In the genomic region with DNA sequence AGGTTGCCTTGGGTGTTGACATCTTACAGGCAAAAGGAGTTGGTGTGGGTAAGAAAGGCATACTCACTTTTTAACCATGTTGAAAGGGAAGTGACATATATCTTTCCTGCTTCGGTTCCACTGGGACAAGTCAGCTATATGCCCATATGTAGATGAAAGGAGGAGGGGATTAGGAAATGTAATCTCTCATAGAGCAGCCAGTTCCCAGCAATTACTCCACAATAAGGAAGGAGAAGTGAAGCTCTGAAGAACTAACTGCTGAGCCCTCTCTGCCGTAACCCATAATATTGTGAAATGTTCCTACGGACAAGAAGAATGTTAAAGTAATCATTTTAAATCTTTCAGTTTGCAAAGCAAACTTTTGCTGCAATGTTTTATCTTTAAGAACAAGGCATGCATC, we compare ENCODE assay signal across 16 cellular contexts.
A peak's percentile ranks its signal among the peaks of the same experiment; 100 is the strongest.
DNase-seq lines count a peak whose midpoint lies in the region; ATAC-seq and TF ChIP-seq lines count a peak whose summit lies in the region.
"Had no signal": no experiment of that assay in that cellular context is flagged by ENCODE, and none has a peak within 500 bp of the region (broad histone marks: within the 10 kb centered on the region; RNA-seq: fewer than 3 reads in every experiment).

No MANE protein-coding gene starts in this region.

- H4K91ac ChIP-seq in IMR-90 (ENCODE audit: insufficient read depth, low read depth, low read length): peak overlapping the region; percentile 43; the same call in 1 of the 2 replicates

- no TSS peak for BruUV-seq in IMR-90 (replicated peaks; lab: Mats Ljungman, UMichigan)

- H3K56ac ChIP-seq in IMR-90 (ENCODE audit: extremely low read depth, insufficient read depth, low read length): no peak overlapping the region

- H3K36me3 ChIP-seq in IMR-90 (ENCODE audit: control insufficient read depth, insufficient read depth, low read length) (no peaks in the 10 kb centered on the region), spleen (no peaks in the 10 kb centered on the region)

- no peaks in the 10 kb centered on the region for H4K20me1 ChIP-seq in IMR-90 (ENCODE audit: insufficient read depth, low read length)

- H3K4ac ChIP-seq in IMR-90 (ENCODE audit: low read depth, low read length): peak overlapping the region; percentile 83; the same call in 1 of the 2 replicates

- H4K8ac ChIP-seq in IMR-90 (ENCODE audit: low read depth in 2 of 2, low read length in 2 of 2): peak overlapping the region; percentile 9 to 50; a peak in 1 of 4 replicates

- H3K9me3 ChIP-seq in IMR-90 (ENCODE audit: control insufficient read depth, insufficient read depth, low read length) (no peaks in the 10 kb centered on the region), right cardiac atrium (ENCODE audit: control insufficient read depth, low read length) (no peaks in the 10 kb centered on the region), spleen (peaks cover 0 to 3% (median 0%) of the 10 kb centered on the region in 8 donors)

- H3K9ac ChIP-seq in IMR-90 (ENCODE audit: low read depth, low read length): no peak overlapping the region; the same call in 1 of the 2 replicates

- peak overlapping the region; percentile 54; the same call in 1 of the 2 replicates for H3K27ac ChIP-seq in IMR-90 (ENCODE audit: insufficient read depth, low read length)
- H3K27ac ChIP-seq in right cardiac atrium (ENCODE audit: low read length): no peak overlapping the region
- peak overlapping the region in 5 of 8 donors; percentile 36 to 75 (median 66) for H3K27ac ChIP-seq in spleen

- H3K27me3 ChIP-seq in IMR-90 (ENCODE audit: control insufficient read depth, insufficient read depth, low read length) (no peaks in the 10 kb centered on the region), right cardiac atrium (ENCODE audit: control insufficient read depth, insufficient read depth) (no peaks in the 10 kb centered on the region), spleen (replicated peaks in 1 of 7) (no peaks in the 10 kb centered on the region)

- DNase-seq in IMR-90 (peak; percentile 44), OCI-M1 (lab: John Stamatoyannopoulos, UW) (peak; percentile 52), right cardiac atrium (no peak), spleen (no peak), head of caudate nucleus (no peak), EL (no peak)
- DNase-seq: activated CD4-positive, CD25-positive, alpha-beta regulatory T cell; activated effector memory CD4-positive, alpha-beta T cell treated with Interleukin-2 at 50 U/mL for 16 hours; cerebellar nuclear complex; DMS 273 treated with DMSO at 0.1 percent for 48 hours; NCI-H1092 treated with DMSO at 0.1 percent for 48 hours; NCI-H2171 treated with DMSO at 0.1 percent for 48 hours; NCI-H774; substantia nigra; T-helper 17 cell had no signal

- no peak overlapping the region for H2AK9ac ChIP-seq in IMR-90 (replicated peaks; ENCODE audit: low read depth, low read length, poor library complexity)

- dilution Hi-C loops in IMR-90 (cut with HindIII; ENCODE audit: low sequenced_read_pairs, unreplicated experiment): no loop called here

- H2BK5ac ChIP-seq in IMR-90 (ENCODE audit: low read depth, low read length, poor library complexity, severe bottlenecking): peak overlapping the region; percentile 54

- H2AFZ ChIP-seq in IMR-90 (replicated peaks; ENCODE audit: low read length, poor library complexity): peak overlapping the region; percentile 14

- peak overlapping the region; percentile 8 for H4K5ac ChIP-seq in IMR-90 (ENCODE audit: low read depth, low read length)

- whole genome bisulfite sequencing in IMR-90 (ENCODE audit: extremely low coverage in 2 of 2, insufficient read length in 1 of 2), 2 experiments: no CpG with 5 or more reads among the region's 3 CpGs
- 74% methylated on average over 3 of the region's 3 CpGs for WGBS in right cardiac atrium
- WGBS in spleen, 5 donors: 34 to 71% (median 60%) methylated on average over 3 of the region's 3 CpGs

- peak overlapping the region; percentile 58 for H2BK120ac ChIP-seq in IMR-90 (ENCODE audit: low read depth, low read length)

- H3K4me2 ChIP-seq in IMR-90 (ENCODE audit: low read depth, low read length): peak overlapping the region; percentile 3; the same call in 1 of the 2 replicates

- no peak overlapping the region; the same call in 1 of the 2 replicates for H3K14ac ChIP-seq in IMR-90 (replicated peaks; ENCODE audit: low read depth, low read length)

- peak overlapping the region; percentile 82 for H2AK5ac ChIP-seq in IMR-90 (ENCODE audit: low read depth, low read length)

- H3K9me1 ChIP-seq in IMR-90 (ENCODE audit: insufficient read depth, low read length): no peaks in the 10 kb centered on the region

- ATAC-seq in IMR-90 (ENCODE audit: low read depth): peak; percentile 70
- ATAC-seq in right cardiac atrium: peak; percentile 56 to 61
- ATAC-seq in GM18505 (IDR thresholded peaks at IDR 0.05; ENCODE audit: unreplicated experiment): no peak
- ATAC-seq: T-helper 17 cell had no signal

- peaks cover 3% of the 10 kb centered on the region; the same call in 1 of the 2 replicates for H3K4me1 ChIP-seq in IMR-90 (ENCODE audit: control insufficient read depth, insufficient read depth, low read length)
- H3K4me1 ChIP-seq in right cardiac atrium (ENCODE audit: control insufficient read depth, insufficient read depth, low read length): peaks cover 2% of the 10 kb centered on the region
- H3K4me1 ChIP-seq in spleen: peaks cover 0 to 19% (median 5%) of the 10 kb centered on the region in 6 donors

- TF ChIP-seq RAD21 in IMR-90 (IDR thresholded peaks at IDR 0.05; ENCODE audit: low read length): no peak

- peak overlapping the region; percentile 82; the same call in 2 of the 3 replicates for H2BK15ac ChIP-seq in IMR-90 (ENCODE audit: low read depth, low read length)

- no peak for TF ChIP-seq CTCF in IMR-90 (conservative IDR thresholded peaks at IDR 0.05; ENCODE audit: low read depth, low read length)
- no peak for TF ChIP-seq CTCF in spleen (IDR thresholded peaks at IDR 0.05 in 8 of 11, conservative IDR thresholded peaks at IDR 0.05 in 3 of 11)

- 0 out of 2 replicates have a peak overlapping the region, but pooled peaks have one; percentile 27 for H2BK20ac ChIP-seq in IMR-90 (ENCODE audit: low read depth, low read length)

- CTCF ChIA-PET in IMR-90 (lab: Yijun Ruan, JAX): interaction anchor here (0.9 kb wide), 1 partner anchor 83 kb away, joined by 4 read pairs; no protein-coding TSS in a partner anchor

- peak overlapping the region; percentile 87 for H3K18ac ChIP-seq in IMR-90 (ENCODE audit: low read depth, low read length)

- no peak for TF ChIP-seq POLR2A in IMR-90 (IDR thresholded peaks at IDR 0.05; ENCODE audit: low read depth, low read length)
- TF ChIP-seq POLR2A in spleen (IDR thresholded peaks at IDR 0.05): no peak
- no peak for TF ChIP-seq POLR2A in GM18505 (IDR thresholded peaks at IDR 0.05; ENCODE audit: borderline replicate concordance, extremely low read depth, insufficient read depth, insufficient read length)

- no peak overlapping the region for H3K4me3 ChIP-seq in IMR-90 (ENCODE audit: insufficient read depth, low read depth, low read length)
- H3K4me3 ChIP-seq in right cardiac atrium (ENCODE audit: low read length): no peak overlapping the region
- H3K4me3 ChIP-seq in spleen: no peak overlapping the region

- intact Hi-C loops in IMR-90 (cut with micrococcal nuclease) (no loop called here), right cardiac atrium (cut with DNase I) (no loop called here), spleen (cut with DNase I; ENCODE audit: low total_unique reads) (no loop called here), head of caudate nucleus (cut with DNase I) (no loop called here)

- POLR2A ChIA-PET in IMR-90 (lab: Charles Lee; ENCODE audit: unreplicated experiment): interaction anchor here (0.6 kb wide), 1 partner anchor 625 kb away, joined by 3 read pairs; no protein-coding TSS in a partner anchor

- in situ Hi-C loops in IMR-90 (cut with MboI; ENCODE audit: low sequenced_read_pairs): no loop called here

- no peak overlapping the region for H3K23ac ChIP-seq in IMR-90 (ENCODE audit: low read depth, low read length)

- no peaks in the 10 kb centered on the region for H3K79me1 ChIP-seq in IMR-90 (ENCODE audit: low read depth in 1 of 2, low read length in 2 of 2)

TF ChIP-seq in IMR-90, 13 proteins besides CTCF, POLR2A, EP300 and RAD21:
- TF ChIP-seq CEBPB (IDR thresholded peaks at IDR 0.05; ENCODE audit: low read depth, low read length) (0 out of 2 replicates have a peak, but pooled peaks have one; percentile 23), NFE2L2 (IDR thresholded peaks at IDR 0.05; ENCODE audit: low read depth, low read length) (no peak), BHLHE40 (IDR thresholded peaks at IDR 0.05; ENCODE audit: low read depth, low read length) (no peak)

Comparison
In these comparisons a context has a peak if more than half of its experiments do, and no peak if none do; other contexts are left out.
1. DNase-seq: peak in IMR-90 (single experiment) and OCI-M1 (single experiment); none in right cardiac atrium (0 of 3), spleen (single experiment), head of caudate nucleus (0 of 42) and EL (single experiment).